9 cellular contexts compared by ENCODE assay signal in the genomic region with DNA sequence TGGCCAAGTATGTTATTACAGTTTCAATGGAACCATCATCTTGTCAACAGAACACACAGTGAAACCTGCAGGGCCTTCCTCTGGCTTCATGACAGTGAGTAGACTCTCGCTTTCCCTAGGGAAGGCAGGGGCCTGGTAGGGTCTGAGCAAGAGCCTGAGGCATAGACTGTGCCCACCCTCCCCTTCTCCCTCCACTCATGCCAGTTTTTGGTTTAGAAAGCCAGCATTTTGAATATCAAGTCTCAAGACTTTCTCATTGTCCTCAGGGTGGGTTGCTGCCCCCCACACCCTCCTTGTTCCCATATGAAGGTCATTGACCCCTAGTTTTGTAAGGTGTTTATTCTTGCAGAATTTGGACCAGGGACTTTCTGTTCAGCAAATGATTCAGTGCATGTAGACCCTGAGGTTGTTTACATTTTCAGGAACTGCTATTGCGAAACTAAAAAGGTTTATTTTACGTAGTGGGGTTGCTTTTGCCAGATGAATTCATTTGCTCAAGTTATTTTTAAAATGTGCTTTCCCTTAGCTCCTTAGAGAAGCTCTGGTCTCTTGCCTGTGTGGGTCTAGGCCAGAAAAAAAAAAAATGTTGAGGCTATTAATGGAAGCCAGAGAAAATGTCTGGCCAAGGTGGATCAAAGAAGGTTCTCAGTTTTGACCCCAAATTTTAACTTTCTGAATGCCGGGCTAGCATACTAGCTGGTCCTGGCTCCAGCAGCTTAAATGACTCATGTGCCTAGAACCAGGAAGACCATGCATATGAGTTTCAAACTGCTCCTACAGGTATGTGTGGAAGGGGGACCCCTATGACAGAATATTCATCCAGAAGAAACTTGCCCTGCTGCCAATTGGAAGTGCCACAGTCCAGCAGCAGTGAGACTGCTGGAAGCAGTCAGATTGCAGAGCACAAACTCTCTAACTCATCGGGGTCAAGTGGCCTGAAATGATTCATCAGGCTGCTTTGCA. TPM values are rescaled to one million over a fixed set of nuclear protein-coding genes. Genes with fewer than 3 reads are reported as not detected.
DNase-seq lines count a peak whose midpoint lies in the region; ATAC-seq and TF ChIP-seq lines count a peak whose summit lies in the region.
"Had no signal": no experiment of that assay in that cellular context is flagged by ENCODE, and none has a peak within 500 bp of the region (broad histone marks: within the 10 kb centered on the region; RNA-seq: fewer than 3 reads in every experiment).

No MANE protein-coding gene starts in this region.

- no peak overlapping the region for H3K27ac Mint-ChIP-seq in glutamatergic neuron (ENCODE audit: unreplicated experiment)

- in situ Hi-C loops in G401 (cut with HindIII; ENCODE audit: low sequenced_read_pairs): loop anchor here (25.0 kb wide), 1 partner anchor 202 kb away; no protein-coding TSS in a partner anchor

- no peaks in the 10 kb centered on the region for H3K27me3 Mint-ChIP-seq in glutamatergic neuron (ENCODE audit: unreplicated experiment)

- H3K4me1 ChIP-seq in foreskin keratinocyte: peaks cover 7% of the 10 kb centered on the region

- H3K9me3 Mint-ChIP-seq in glutamatergic neuron (ENCODE audit: unreplicated experiment): no peaks in the 10 kb centered on the region

- ATAC-seq in GM19455 (IDR thresholded peaks at IDR 0.05; ENCODE audit: unreplicated experiment) (peak; percentile 56), foreskin keratinocyte (peak; percentile 74)

- TF ChIP-seq CTCF in foreskin keratinocyte (conservative IDR thresholded peaks at IDR 0.05) (no peak), glutamatergic neuron (IDR thresholded peaks at IDR 0.05; ENCODE audit: partially characterized antibody, unreplicated experiment) (no peak)

- H3K27me3 ChIP-seq in foreskin keratinocyte: no peaks in the 10 kb centered on the region

- no peak overlapping the region for H3K27ac ChIP-seq in foreskin keratinocyte

- no peaks in the 10 kb centered on the region for H3K4me1 Mint-ChIP-seq in glutamatergic neuron (ENCODE audit: low read depth, unreplicated experiment)

- no peaks in the 10 kb centered on the region for H3K36me3 Mint-ChIP-seq in glutamatergic neuron (ENCODE audit: unreplicated experiment)

- no peak overlapping the region for H3K4me3 Mint-ChIP-seq in glutamatergic neuron (ENCODE audit: unreplicated experiment)

- DNase-seq in MV-4-11 (lab: John Stamatoyannopoulos, UW): peak; percentile 56
- peak in 1 of 2 donors; percentile 49 for DNase-seq in foreskin keratinocyte
- DNase-seq in stromal cell of bone marrow (ENCODE audit: low read depth): peak; percentile 18
- no peak for DNase-seq in stimulated activated CD4-positive, alpha-beta T cell treated with anti-CD3 and anti-CD28 coated beads, Interleukin-1b, Interleukin-23, amount 100 ng/mL, for 48 hours
- DNase-seq in glutamatergic neuron: no peak
- no peak for DNase-seq in stimulated activated CD4-positive, alpha-beta T cell treated with anti-CD3 and anti-CD28 coated beads, Interleukin-4, amount 100 ng/mL, for 4 hours
- no peak for DNase-seq in G401 (ENCODE audit: low spot score)

RNA-seq across cellular contexts. Expression of gene MOB3B, which starts 10.1 kb away (rescaled TPM):
- 27.7 and 35.0 TPM in 2 replicates for total RNA-seq in foreskin keratinocyte
- 10.6 and 16.8 TPM in 2 replicates for polyA plus RNA-seq in foreskin keratinocyte
- 1.8 TPM for total RNA-seq in glutamatergic neuron (ENCODE audit: unreplicated experiment)
- not detected in 2 replicates for total RNA-seq in G401 (2014; rRNA removed; shearing (Covaris generic))

RNA-seq across cellular contexts. Expression of gene IFNK, which starts 15.7 kb away (rescaled TPM):
- total RNA-seq in foreskin keratinocyte (55.8 and 72.0 TPM in 2 replicates), glutamatergic neuron (ENCODE audit: unreplicated experiment) (not detected)
- 46.5 and 57.3 TPM in 2 replicates for polyA plus RNA-seq in foreskin keratinocyte
- not detected in 2 replicates for total RNA-seq in G401 (2014; rRNA removed; shearing (Covaris generic))
- total RNA-seq: mononuclear cell had no signal

RNA-seq across cellular contexts. Expression of gene C9orf72, which starts 33.5 kb away (rescaled TPM):
- total RNA-seq in foreskin keratinocyte (5.7 TPM in 2 replicates), glutamatergic neuron (ENCODE audit: unreplicated experiment) (53.9 TPM)
- polyA plus RNA-seq in foreskin keratinocyte: 1.8 and 2.4 TPM in 2 replicates
- 3.6 and 6.0 TPM in 2 replicates for total RNA-seq in G401 (2014; rRNA removed; shearing (Covaris generic))

Comparison
In these comparisons a context has a peak if more than half of its experiments do, and no peak if none do; other contexts are left out.
1. DNase-seq: peak in MV-4-11 (single experiment) and stromal cell of bone marrow (single experiment); none in stimulated activated CD4-positive, alpha-beta T cell treated with anti-CD3 and anti-CD28 coated beads, Interleukin-1b, Interleukin-23, amount 100 ng/mL, for 48 hours (single experiment), glutamatergic neuron (single experiment), stimulated activated CD4-positive, alpha-beta T cell treated with anti-CD3 and anti-CD28 coated beads, Interleukin-4, amount 100 ng/mL, for 4 hours (0 of 2) and G401 (single experiment).
2. RNA of gene MOB3B, which starts 10.1 kb away (total RNA-seq): 27.7 to 35.0 TPM in foreskin keratinocyte; 1.8 TPM in glutamatergic neuron (single experiment) and not detected in G401; every median in the first group is over 10 times any median in the second.
3. RNA of gene IFNK, which starts 15.7 kb away (total RNA-seq): 55.8 to 72.0 TPM in foreskin keratinocyte; not detected in glutamatergic neuron (single experiment) and not detected in G401; every median in the first group is over 10 times any median in the second.